8 cellular contexts compared by ENCODE assay signal in genomic region chr6:29943053-29943966, GRCh38. TPM values are rescaled to one million over a fixed set of nuclear protein-coding genes. Genes with fewer than 3 reads are reported as not detected.
A peak's percentile ranks its signal among the peaks of the same experiment; 100 is the strongest.
DNase-seq lines count a peak whose midpoint lies in the region; ATAC-seq and TF ChIP-seq lines count a peak whose summit lies in the region.

No MANE protein-coding gene starts in this region.

- H3K9ac ChIP-seq in PC-3 (ENCODE audit: low read length): peak overlapping the region; percentile 76

- peaks cover 4% of the 10 kb centered on the region; the same call in 1 of the 2 replicates for H3K36me3 ChIP-seq in PC-3 (ENCODE audit: low read depth, low read length)
- peaks cover 7 to 8% of the 10 kb centered on the region in 2 donors for H3K36me3 ChIP-seq in muscle layer of duodenum (ENCODE audit: control insufficient read depth in 1 of 2, insufficient read depth in 2 of 2, low read length in 2 of 2)
- no peaks in the 10 kb centered on the region for H3K36me3 ChIP-seq in aorta (ENCODE audit: control insufficient read depth in 1 of 2, insufficient read depth in 2 of 2, low read length in 1 of 2)

- H2AFZ ChIP-seq in PC-3 (ENCODE audit: low read length): no peak overlapping the region

- POLR2A ChIA-PET in PC-3 (lab: Charles Lee; ENCODE audit: unreplicated experiment): no interaction called here

- H3K9me2 ChIP-seq in PC-3 (replicated peaks; ENCODE audit: low read length): no peaks in the 10 kb centered on the region

- H3K27me3 ChIP-seq in PC-3 (ENCODE audit: low read length) (no peaks in the 10 kb centered on the region), dorsolateral prefrontal cortex (no peaks in the 10 kb centered on the region), muscle layer of duodenum (ENCODE audit: low read depth, low read length) (no peaks in the 10 kb centered on the region), aorta (ENCODE audit: control insufficient read depth in 1 of 2, insufficient read depth in 2 of 2, low read length in 1 of 2) (no peaks in the 10 kb centered on the region)

- H3K4me1 ChIP-seq in PC-3 (ENCODE audit: insufficient read depth, low read length) (0 out of 2 replicates have a peak, but pooled peaks cover 14% of the 10 kb centered on the region), muscle layer of duodenum (ENCODE audit: control insufficient read depth in 1 of 2, insufficient read depth in 2 of 2, low read length in 2 of 2) (peaks cover 0 to 11% of the 10 kb centered on the region in 2 donors), aorta (ENCODE audit: control insufficient read depth in 1 of 2, insufficient read depth in 2 of 2, low read length in 2 of 2) (no peaks in the 10 kb centered on the region)

- ATAC-seq in PC-3 (peak; percentile 11), aorta (ENCODE audit: low FRiP score) (peak; percentile 17)

- H3K4me3 ChIP-seq in PC-3 (ENCODE audit: low read length) (peak overlapping the region; percentile 87), dorsolateral prefrontal cortex (peak overlapping the region; percentile 38 to 85 (median 61)), muscle layer of duodenum (ENCODE audit: low read depth in 1 of 2, low read length in 2 of 2) (peak overlapping the region; percentile 69 to 70), aorta (ENCODE audit: low read length in 2 of 2) (peak overlapping the region; percentile 63 to 64)

- H3K4me2 ChIP-seq in PC-3 (ENCODE audit: low read length): peak overlapping the region; percentile 90

- CTCF ChIA-PET in PC-3 (lab: Charles Lee): no interaction called here

- BruUV-seq in PC-3 (replicated peaks; lab: Mats Ljungman, UMichigan): no TSS peak

- H3K27ac ChIP-seq in PC-3 (ENCODE audit: low read length): no peak overlapping the region
- H3K27ac ChIP-seq in dorsolateral prefrontal cortex: peak overlapping the region in 19 of 59 donors; percentile 21 to 90 (median 78)
- peak overlapping the region; percentile 97 for H3K27ac ChIP-seq in muscle layer of duodenum (ENCODE audit: low read length)
- H3K27ac ChIP-seq in aorta (ENCODE audit: low read depth in 1 of 2, low read length in 2 of 2): peak overlapping the region in 1 of 2 donors; percentile 42

- H3F3A ChIP-seq in PC-3 (ENCODE audit: low read length, unreplicated experiment): no peaks in the 10 kb centered on the region

- intact Hi-C loops in PC-3 (cut with micrococcal nuclease): loop anchor here (2.0 kb wide), 3 partner anchors 23 to 117 kb away; partner anchors contain the start of gene POLR1H
- intact Hi-C loops in dorsolateral prefrontal cortex (cut with DNase I): no loop called here
- intact Hi-C loops in aorta (cut with DNase I): loop anchor here (5.0 kb wide), 2 partner anchors 34 to 56 kb away; no protein-coding TSS in a partner anchor

- H3K9me3 ChIP-seq in PC-3 (ENCODE audit: low read length) (no peaks in the 10 kb centered on the region), muscle layer of duodenum (ENCODE audit: control insufficient read depth in 1 of 2, low read length in 2 of 2) (no peaks in the 10 kb centered on the region), aorta (ENCODE audit: control insufficient read depth, low read length) (no peaks in the 10 kb centered on the region)

- WGBS in aorta, 2 donors: 37 to 47% methylated on average over 56 to 58 of the region's 58 CpGs

- DNase-seq in NK-92 treated with Interleukin-12 subunit alpha and Interleukin-12 subunit beta, amount 100 ng/mL, for 24 hours (lab: John Stamatoyannopoulos, UW): peak; percentile 26
- no peak for DNase-seq in NK-92 (lab: John Stamatoyannopoulos, UW; ENCODE audit: unreplicated experiment)
- DNase-seq in PC-3: no peak
- no peak for DNase-seq in dorsolateral prefrontal cortex
- DNase-seq in aorta: no peak
- DNase-seq in LoVo (ENCODE audit: low spot score): no peak
- DNase-seq in NAMALWA (ENCODE audit: low spot score): no peak

- no peaks in the 10 kb centered on the region for H4K20me1 ChIP-seq in PC-3 (ENCODE audit: low read length)

- H3K79me2 ChIP-seq in PC-3 (ENCODE audit: low read length): peaks cover 10% of the 10 kb centered on the region

- TF ChIP-seq CTCF in PC-3 (conservative IDR thresholded peaks at IDR 0.05; ENCODE audit: low read depth, low read length) (no peak), dorsolateral prefrontal cortex (IDR thresholded peaks at IDR 0.05 in 54 of 56, conservative IDR thresholded peaks at IDR 0.05 in 2 of 56; ENCODE audit: low read depth in 1 of 56, partially characterized antibody in 56 of 56) (no peak)

RNA-seq across cellular contexts. Expression of gene HLA-A, which starts 1.0 kb away (rescaled TPM):
- total RNA-seq in PC-3 (2014; rRNA removed) (426 and 435 TPM in 2 replicates), dorsolateral prefrontal cortex (100 to 1,000 TPM in 84 of 120 experiments, 10 to 100 TPM in 36; 40.9 to 370 (median 124) TPM), aorta (100 to 1,000 TPM; 468 to 599 TPM)
- polyA plus RNA-seq in aorta: 100 to 1,000 TPM; 216 to 526 TPM

Comparison
In these comparisons a context has a peak if more than half of its experiments do, and no peak if none do; other contexts are left out.
1. intact Hi-C loops: an anchor here in PC-3 (2.0 kb wide) and aorta (5.0 kb wide); none called in dorsolateral prefrontal cortex.